Comparison of ENCODE assay signal across 15 cellular contexts in genomic region chr17:40058151-40058784, GRCh38. TPM values are rescaled to one million over a fixed set of nuclear protein-coding genes. Genes with fewer than 3 reads are reported as not detected.
DNase-seq lines count a peak whose midpoint lies in the region; ATAC-seq and TF ChIP-seq lines count a peak whose summit lies in the region.
"Had no signal": no experiment of that assay in that cellular context is flagged by ENCODE, and none has a peak within 500 bp of the region (broad histone marks: within the 10 kb centered on the region; RNA-seq: fewer than 3 reads in every experiment).

No MANE protein-coding gene starts in this region.

- POLR2A ChIA-PET in activated CD4-positive, alpha-beta T cell treated with anti-CD3 and anti-CD28 coated beads for 36 hours (lab: Charles Lee) = interaction anchor here (0.6 kb wide), 1 partner anchor 115 kb away, joined by 4 read pairs; no protein-coding TSS in a partner anchor

- H3K27ac Mint-ChIP-seq in Calu3 (ENCODE audit: unreplicated experiment) = no peak overlapping the region
- no peak overlapping the region for H3K27ac Mint-ChIP-seq in activated CD4-positive, alpha-beta T cell treated with anti-CD3 and anti-CD28 coated beads for 36 hours

- DNase-seq in OCI-M1 (lab: John Stamatoyannopoulos, UW) (peak; percentile 65), dorsolateral prefrontal cortex (no peak), lung microvascular endothelial cell (ENCODE audit: low read depth in 2 of 2) (peak; percentile 65 to 74), Calu3 (no peak), SKM-1 (lab: John Stamatoyannopoulos, UW; ENCODE audit: unreplicated experiment) (no peak)
- DNase-seq in activated CD4-positive, alpha-beta T cell treated with anti-CD3 and anti-CD28 coated beads for 36 hours = no peak
- DNase-seq: caudate nucleus; DMS79; naive B cell; NCI-H774; stimulated activated CD4-positive, alpha-beta T cell treated with anti-CD3 and anti-CD28 coated beads, Interleukin-4, amount 100 ng/mL, for 4 hours; T-cell had no signal

- WGBS in thymus = 88% methylated on average over 8 of the region's 8 CpGs

- TF ChIP-seq CTCF in dorsolateral prefrontal cortex (IDR thresholded peaks at IDR 0.05 in 54 of 56, conservative IDR thresholded peaks at IDR 0.05 in 2 of 56; ENCODE audit: low read depth in 1 of 56, partially characterized antibody in 56 of 56) (no peak), Calu3 (IDR thresholded peaks at IDR 0.05; ENCODE audit: unreplicated experiment) (no peak)

- H3K4me3 ChIP-seq in dorsolateral prefrontal cortex = peak overlapping the region in 1 of 59 donors; percentile 17
- no peak overlapping the region for H3K4me3 ChIP-seq in thymus (ENCODE audit: low read length)

- H3K27me3 Mint-ChIP-seq in Calu3 (ENCODE audit: unreplicated experiment) = peaks cover 70% of the 10 kb centered on the region
- no peaks in the 10 kb centered on the region for H3K27me3 Mint-ChIP-seq in activated CD4-positive, alpha-beta T cell treated with anti-CD3 and anti-CD28 coated beads for 36 hours

- H3K36me3 Mint-ChIP-seq in Calu3 (ENCODE audit: insufficient read depth, unreplicated experiment) = peaks cover 32% of the 10 kb centered on the region
- peaks cover 4% of the 10 kb centered on the region for H3K36me3 Mint-ChIP-seq in activated CD4-positive, alpha-beta T cell treated with anti-CD3 and anti-CD28 coated beads for 36 hours (ENCODE audit: low read depth)
- H3K36me3 Mint-ChIP-seq: naive B cell had no signal

- no peaks in the 10 kb centered on the region for H3K9me3 Mint-ChIP-seq in Calu3 (ENCODE audit: low read depth, unreplicated experiment)
- H3K9me3 Mint-ChIP-seq in activated CD4-positive, alpha-beta T cell treated with anti-CD3 and anti-CD28 coated beads for 36 hours (ENCODE audit: low read depth) = no peaks in the 10 kb centered on the region
- H3K9me3 Mint-ChIP-seq: naive B cell, T-cell had no signal

- H3K9me3 ChIP-seq in thymus (ENCODE audit: control insufficient read depth) = no peaks in the 10 kb centered on the region

- H3K4me1 Mint-ChIP-seq in Calu3 (ENCODE audit: low read depth, unreplicated experiment) = peaks cover 35% of the 10 kb centered on the region
- H3K4me1 Mint-ChIP-seq in activated CD4-positive, alpha-beta T cell treated with anti-CD3 and anti-CD28 coated beads for 36 hours = peaks cover 16% of the 10 kb centered on the region

- no peak overlapping the region for H3K4me3 Mint-ChIP-seq in Calu3 (ENCODE audit: low read depth, unreplicated experiment)
- no peak overlapping the region for H3K4me3 Mint-ChIP-seq in activated CD4-positive, alpha-beta T cell treated with anti-CD3 and anti-CD28 coated beads for 36 hours
- H3K4me3 Mint-ChIP-seq: T-cell had no signal

- ATAC-seq in activated CD4-positive, alpha-beta T cell treated with anti-CD3 and anti-CD28 coated beads for 36 hours = no peak
- ATAC-seq in GM21526 (IDR thresholded peaks at IDR 0.05; ENCODE audit: low FRiP score, unreplicated experiment) = no peak
- ATAC-seq: T-cell had no signal

- no peaks in the 10 kb centered on the region for H3K36me3 ChIP-seq in thymus (ENCODE audit: control insufficient read depth, insufficient read depth)

- H3K27ac ChIP-seq in dorsolateral prefrontal cortex (peak overlapping the region in 50 of 59 donors; percentile 6 to 100 (median 66)), thymus (ENCODE audit: low read depth) (peak overlapping the region; percentile 46)
- H3K27ac ChIP-seq: KMS-11 had no signal

- BruUV-seq in Calu3 (replicated peaks; lab: Mats Ljungman, UMichigan) = no TSS peak

- peaks cover 8% of the 10 kb centered on the region for H3K4me1 ChIP-seq in thymus (ENCODE audit: control insufficient read depth, insufficient read depth, low read length)

- CTCF ChIA-PET in Calu3 (lab: Charles Lee) = interaction anchor here (0.6 to 37.1 kb wide), 21 partner anchors 14 to 1455 kb away, joined by 3 to 1006 read pairs (median 4); partner anchors contain the start of genes ERBB2, NR1D1 and THRA
- CTCF ChIA-PET in activated CD4-positive, alpha-beta T cell treated with anti-CD3 and anti-CD28 coated beads for 36 hours (lab: Charles Lee) = interaction anchor here (0.6 to 2.6 kb wide), 6 partner anchors 18 to 232 kb away, joined by 3 to 11 read pairs (median 7); no protein-coding TSS in a partner anchor

- intact Hi-C loops in dorsolateral prefrontal cortex (cut with DNase I) = loop anchor here in 1 of 2 donors (5.0 kb wide), 1 partner anchor 34 kb away; no protein-coding TSS in a partner anchor
- intact Hi-C loops in Calu3 (cut with micrococcal nuclease; ENCODE audit: unreplicated experiment) = no loop called here
- intact Hi-C loops in activated CD4-positive, alpha-beta T cell treated with anti-CD3 and anti-CD28 coated beads for 36 hours (cut with DNase I, micrococcal nuclease) = no loop called here

- H3K27me3 ChIP-seq in dorsolateral prefrontal cortex = no peaks in the 10 kb centered on the region
- H3K27me3 ChIP-seq in thymus (ENCODE audit: control insufficient read depth, insufficient read depth) = no peaks in the 10 kb centered on the region

RNA-seq across cellular contexts. Expression of gene MED24, which starts 4.1 kb away (rescaled TPM):
- total RNA-seq in dorsolateral prefrontal cortex (100 to 1,000 TPM in 59 of 120 experiments, 10 to 100 TPM in 61; 59.5 to 156 (median 99.1) TPM), lung microvascular endothelial cell (29.2 and 30.3 TPM in 2 replicates), Calu3 (2022) (679 and 725 TPM in 2 replicates)
- 49.5 TPM for polyA plus RNA-seq in thymus
- 100 to 1,000 TPM in 1 of 2 experiments, 10 to 100 TPM in 1; 97.4 to 110 TPM for total RNA-seq in activated CD4-positive, alpha-beta T cell treated with anti-CD3 and anti-CD28 coated beads for 36 hours

RNA-seq across cellular contexts. Expression of gene THRA, which starts 4.5 kb away (rescaled TPM):
- total RNA-seq in dorsolateral prefrontal cortex (100 to 1,000 TPM; 178 to 301 (median 231) TPM), lung microvascular endothelial cell (11.6 and 21.4 TPM in 2 replicates), Calu3 (2022) (107 and 133 TPM in 2 replicates)
- 14.3 TPM for polyA plus RNA-seq in thymus
- total RNA-seq in activated CD4-positive, alpha-beta T cell treated with anti-CD3 and anti-CD28 coated beads for 36 hours = 10 to 100 TPM; 12.9 to 13.1 TPM

RNA-seq across cellular contexts. Expression of gene NR1D1, which starts 42.1 kb away (rescaled TPM):
- total RNA-seq in dorsolateral prefrontal cortex (10 to 100 TPM; 26.9 to 97.0 (median 62.1) TPM), lung microvascular endothelial cell (0.65 and 1.2 TPM in 2 replicates), Calu3 (2022) (35.0 and 36.4 TPM in 2 replicates)
- 3.2 TPM for polyA plus RNA-seq in thymus
- 1 to 10 TPM; 5.2 to 5.4 TPM for total RNA-seq in activated CD4-positive, alpha-beta T cell treated with anti-CD3 and anti-CD28 coated beads for 36 hours

RNA-seq across cellular contexts. Expression of gene CSF3, which starts 43.0 kb away (rescaled TPM):
- total RNA-seq in dorsolateral prefrontal cortex (100 to 1,000 TPM in 1 of 120 experiments, 10 to 100 TPM in 8, 1 to 10 TPM in 30, under 1 TPM in 25, not detected in 56; 0.30 to 105 (median 1.8) TPM), lung microvascular endothelial cell (0.44 TPM in 1 of 2 replicates, not detected in the other), Calu3 (2022) (0.38 TPM in 1 of 2 replicates, not detected in the other)
- polyA plus RNA-seq in thymus = 1.3 TPM
- total RNA-seq in activated CD4-positive, alpha-beta T cell treated with anti-CD3 and anti-CD28 coated beads for 36 hours = not detected
- total RNA-seq: T-cell had no signal

Comparison
In these comparisons a context has a peak if more than half of its experiments do, and no peak if none do; other contexts are left out.
1. DNase-seq: peak in OCI-M1 (single experiment) and lung microvascular endothelial cell (2 of 2); none in dorsolateral prefrontal cortex (0 of 10), Calu3 (single experiment), activated CD4-positive, alpha-beta T cell treated with anti-CD3 and anti-CD28 coated beads for 36 hours (single experiment) and SKM-1 (single experiment).